Comparison of ENCODE assay signal across 22 cellular contexts in the genomic region with DNA sequence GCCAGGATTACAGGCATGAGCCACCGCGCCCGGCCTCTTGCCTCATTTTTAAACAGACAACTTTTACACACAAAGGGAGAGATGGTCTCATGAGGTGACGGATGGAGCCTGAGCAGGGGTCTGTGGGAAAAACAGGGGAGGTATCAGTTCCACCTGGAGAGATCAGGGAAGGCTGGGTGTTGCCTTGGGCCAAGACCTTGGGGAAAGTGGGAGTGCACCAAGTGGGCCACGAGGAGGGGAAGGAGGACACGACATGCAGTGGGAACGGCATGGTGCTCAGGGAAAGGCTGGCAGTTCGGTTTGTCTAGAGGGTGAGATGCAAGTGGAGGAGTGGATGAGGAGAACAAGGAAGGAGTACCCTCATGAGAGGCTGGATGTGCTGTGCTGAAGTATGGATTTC.
"Had no signal": no experiment of that assay in that cellular context is flagged by ENCODE, and none has a peak within 500 bp of the region (broad histone marks: within the 10 kb centered on the region; RNA-seq: fewer than 3 reads in every experiment).

No MANE protein-coding gene starts in this region.

- H3K27ac Mint-ChIP-seq: naive B cell, nephron had no signal

- H3K27ac ChIP-seq: colonic mucosa, foreskin keratinocyte, hepatocyte, neutrophil, skin epidermis, stomach, thoracic aorta, transverse colon, vagina had no signal

- H3K4me3 Mint-ChIP-seq: naive B cell, nephron had no signal

- H2AFZ ChIP-seq: hepatocyte had no signal

- H3K4me1 Mint-ChIP-seq: nephron had no signal

- H3K27me3 ChIP-seq: colonic mucosa, foreskin keratinocyte, hepatocyte, transverse colon, vagina had no signal

- H3K4me2 ChIP-seq: hepatocyte had no signal

- H3K79me2 ChIP-seq: hepatocyte had no signal

- H3K4me1 ChIP-seq: colonic mucosa, foreskin keratinocyte, stomach, transverse colon, vagina had no signal

- H3K9me3 Mint-ChIP-seq: nephron had no signal

- DNase-seq: colonic mucosa; dermis blood vessel endothelial cell; foreskin keratinocyte; kidney; left cardiac atrium; left ventricle myocardium superior; mesenchymal stem cell; midbrain; naive B cell; posterior cingulate gyrus; stimulated activated CD4-positive, alpha-beta T cell treated with anti-CD3 and anti-CD28 coated beads, Interleukin-2, amount 100 ng/mL, for 24 hours; stimulated activated naive CD4-positive, alpha-beta T cell; stomach; substantia nigra; transverse colon had no signal

- H3K9me3 ChIP-seq: colonic mucosa, neutrophil, stomach, thoracic aorta, transverse colon, vagina had no signal

- H3K4me3 ChIP-seq: colonic mucosa, hepatocyte, lung, skin epidermis, stomach, thoracic aorta, transverse colon, vagina had no signal
